ENCODE assay signal across 10 cellular contexts in the genomic region with DNA sequence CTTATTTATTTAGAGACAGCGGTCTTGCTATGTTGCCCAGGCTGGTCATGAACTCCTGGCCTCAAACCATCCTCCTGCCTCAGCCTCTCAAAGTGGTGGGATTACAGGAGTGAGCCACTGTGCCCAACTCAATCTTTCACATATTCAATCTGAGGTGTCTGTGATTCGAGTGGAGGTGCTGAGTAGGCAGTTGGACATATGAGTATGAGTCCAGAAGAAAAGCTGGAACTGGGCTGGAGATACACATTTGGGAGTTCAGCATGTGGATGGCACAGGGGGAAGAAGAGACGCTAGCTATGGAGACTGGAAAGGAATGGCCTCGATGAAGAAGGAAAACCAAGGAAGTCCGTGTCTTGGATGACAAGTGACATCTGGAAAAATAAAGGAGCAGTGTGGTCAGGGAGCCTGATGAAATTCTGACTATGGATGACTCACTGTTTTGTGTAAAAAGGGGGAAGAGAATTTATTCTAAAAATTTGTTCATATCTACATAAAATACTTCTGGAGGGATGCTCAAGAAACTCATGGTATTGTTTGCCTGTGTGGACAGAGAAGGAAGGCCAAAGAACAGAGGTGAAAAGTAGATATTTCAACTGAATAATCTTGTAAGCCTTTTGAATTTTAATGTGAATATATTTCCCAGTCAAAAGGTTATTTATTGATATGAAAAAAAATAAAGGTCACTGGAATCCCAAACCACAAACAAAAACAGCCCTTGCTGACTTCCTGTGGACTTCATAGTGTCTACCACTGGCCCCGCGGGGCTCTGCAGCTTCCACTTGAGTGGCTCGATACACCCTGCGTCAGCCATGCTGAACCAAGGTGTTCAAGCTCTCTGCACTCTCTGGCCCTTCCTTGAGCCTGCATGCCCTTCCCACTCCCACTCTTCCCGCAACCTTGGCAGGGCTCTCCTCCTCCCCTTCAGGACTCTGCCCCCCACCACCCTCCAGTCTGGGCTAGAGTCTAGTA. TPM values are rescaled to one million over a fixed set of nuclear protein-coding genes. Genes with fewer than 3 reads are reported as not detected.
A peak's percentile ranks its signal among the peaks of the same experiment; 100 is the strongest.
DNase-seq lines count a peak whose midpoint lies in the region; ATAC-seq and TF ChIP-seq lines count a peak whose summit lies in the region.
"Had no signal": no experiment of that assay in that cellular context is flagged by ENCODE, and none has a peak within 500 bp of the region (broad histone marks: within the 10 kb centered on the region; RNA-seq: fewer than 3 reads in every experiment).

No MANE protein-coding gene starts in this region.

- H3K27me3 ChIP-seq in osteoblast (ENCODE audit: insufficient read depth, low read length): no peaks in the 10 kb centered on the region

- no peak for TF ChIP-seq POLR2A in NB4 (IDR thresholded peaks at IDR 0.05; ENCODE audit: extremely low read depth, insufficient read length)

- H2AFZ ChIP-seq in osteoblast (ENCODE audit: low read length): peak overlapping the region; percentile 69

- H3K4me3 ChIP-seq in NB4 (ENCODE audit: low read depth, low read length) (no peak overlapping the region), choroid plexus epithelial cell (ENCODE audit: low read depth, low read length) (no peak overlapping the region), osteoblast (ENCODE audit: insufficient read depth, low read length) (peak overlapping the region; percentile 42)

- H3K4me1 ChIP-seq in osteoblast (ENCODE audit: insufficient read depth, low read length): peaks cover 31% of the 10 kb centered on the region

- H3K9me3 ChIP-seq in osteoblast (ENCODE audit: low read depth, low read length): no peaks in the 10 kb centered on the region

- peak overlapping the region; percentile 66 for H3K4me2 ChIP-seq in osteoblast (ENCODE audit: insufficient read depth, low read length)

- no peak overlapping the region for H3K27ac ChIP-seq in osteoblast (ENCODE audit: low read depth, low read length)

- H4K20me1 ChIP-seq in osteoblast (ENCODE audit: insufficient read depth, low read length): no peaks in the 10 kb centered on the region

- no peaks in the 10 kb centered on the region for H3K79me2 ChIP-seq in osteoblast (ENCODE audit: insufficient read depth, low read length)

- no peak for ATAC-seq in HG03565 (IDR thresholded peaks at IDR 0.05; ENCODE audit: unreplicated experiment)
- ATAC-seq in HG02970 (IDR thresholded peaks at IDR 0.05; ENCODE audit: low FRiP score, unreplicated experiment): no peak

- no peaks in the 10 kb centered on the region for H3K36me3 ChIP-seq in osteoblast (ENCODE audit: insufficient read depth, low read length)

- no peak for TF ChIP-seq CTCF in NB4 (IDR thresholded peaks at IDR 0.05; ENCODE audit: low read depth, low read length)
- TF ChIP-seq CTCF in choroid plexus epithelial cell (conservative IDR thresholded peaks at IDR 0.05; ENCODE audit: low read depth, low read length): no peak
- TF ChIP-seq CTCF in osteoblast (IDR thresholded peaks at IDR 0.05; ENCODE audit: extremely low read depth, low read depth, low read length): no peak

- DNase-seq in ELR (ENCODE audit: low read depth): peak; percentile 71
- peak; percentile 64 for DNase-seq in NB4 (ENCODE audit: low read depth)
- peak; percentile 58 for DNase-seq in choroid plexus epithelial cell (ENCODE audit: low read depth)
- peak; percentile 65 for DNase-seq in osteoblast (ENCODE audit: insufficient read length, low spot score, missing footprints)
- DNase-seq in NCI-H526 treated with DMSO at 0.1 percent for 48 hours (lab: John Stamatoyannopoulos, UW): no peak
- DNase-seq in NK-92 (lab: John Stamatoyannopoulos, UW; ENCODE audit: unreplicated experiment): no peak
- DNase-seq: NCI-H510A, nephron progenitor cell had no signal

RNA-seq across cellular contexts. Expression of gene LTA4H, which starts 8.9 kb away (rescaled TPM):
- total RNA-seq in osteoblast: 73.8 and 83.4 TPM in 2 replicates

RNA-seq across cellular contexts. Expression of gene HAL, which starts 48.2 kb away (rescaled TPM):
- total RNA-seq in osteoblast: 0.29 and 0.36 TPM in 2 replicates

Comparison
In these comparisons a context has a peak if more than half of its experiments do, and no peak if none do; other contexts are left out.
1. DNase-seq: peak in ELR (single experiment), NB4 (single experiment), choroid plexus epithelial cell (single experiment) and osteoblast (single experiment); none in NCI-H526 treated with DMSO at 0.1 percent for 48 hours (single experiment) and NK-92 (single experiment).